In the genomic region with DNA sequence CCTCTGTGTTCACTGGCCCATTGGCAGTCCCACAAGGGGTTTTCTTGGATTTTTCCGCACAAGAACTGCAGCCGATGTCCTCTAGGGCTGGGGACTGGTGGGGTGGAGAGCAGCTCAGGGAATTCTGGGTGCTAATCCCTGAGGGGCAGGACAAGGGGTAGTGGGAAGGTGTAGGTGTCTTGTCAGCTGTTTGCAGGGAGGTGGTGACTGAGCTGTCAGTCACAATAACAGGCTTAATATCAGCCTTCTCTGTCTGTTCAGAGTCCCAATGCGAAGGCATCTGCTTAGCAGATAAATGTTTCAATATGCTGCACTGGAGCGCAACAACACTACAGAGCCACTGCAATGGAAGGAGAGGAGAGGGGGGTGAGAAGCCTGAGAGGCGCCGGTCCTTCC, we compare ENCODE assay signal across 12 cellular contexts.
"Had no signal": no experiment of that assay in that cellular context is flagged by ENCODE, and none has a peak within 500 bp of the region (broad histone marks: within the 10 kb centered on the region; RNA-seq: fewer than 3 reads in every experiment).

No MANE protein-coding gene starts in this region.

- H3K9me3 ChIP-seq: tibial nerve had no signal

- H3K4me1 ChIP-seq: parathyroid adenoma had no signal

- H3K27me3 ChIP-seq: tibial nerve had no signal

- H3K27me3 Mint-ChIP-seq: memory B cell had no signal

- H3K27ac Mint-ChIP-seq: T-helper 1 cell treated with Interleukin-12 subunit alpha and Interleukin-12 subunit beta and Interleukin-4 antibody, amounts not matched to agents 30 μg/mL and 1 μg/mL, for 36 hours had no signal

- H3K4me3 Mint-ChIP-seq: brain; memory B cell; T-helper 1 cell treated with Interleukin-12 subunit alpha and Interleukin-12 subunit beta and Interleukin-4 antibody, amounts not matched to agents 30 μg/mL and 1 μg/mL, for 36 hours had no signal

- DNase-seq: activated CD4-positive, alpha-beta T cell treated with anti-CD3 and anti-CD28 coated beads, Interleukin-2, amount 50 U/mL, for 4 hours; activated naive CD4-positive, alpha-beta T cell treated with anti-CD3 and anti-CD28 coated beads, Interleukin-2, amount 50 U/mL, for 16 hours; effector memory CD4-positive, alpha-beta T cell; SHP77 treated with DMSO at 0.1 percent for 48 hours; stimulated activated CD4-positive, alpha-beta T cell treated with anti-CD3 and anti-CD28 coated beads, Interleukin-15, amount 100 ng/mL, for 24 hours; stimulated activated CD4-positive, alpha-beta T cell treated with anti-CD3 and anti-CD28 coated beads, Interleukin-4, amount 100 ng/mL, for 4 hours had no signal

- H3K9me3 Mint-ChIP-seq: brain; memory B cell; T-helper 1 cell treated with Interleukin-12 subunit alpha and Interleukin-12 subunit beta and Interleukin-4 antibody, amounts not matched to agents 30 μg/mL and 1 μg/mL, for 36 hours had no signal

- ATAC-seq: esophagus mucosa had no signal

- H3K9ac ChIP-seq: parathyroid adenoma had no signal

- H2AFZ ChIP-seq: parathyroid adenoma had no signal

- H3K27ac ChIP-seq: parathyroid adenoma, tibial nerve had no signal

- H3K4me3 ChIP-seq: tibial nerve had no signal
